Comparison of ENCODE assay signal across 20 cellular contexts in the genomic region with DNA sequence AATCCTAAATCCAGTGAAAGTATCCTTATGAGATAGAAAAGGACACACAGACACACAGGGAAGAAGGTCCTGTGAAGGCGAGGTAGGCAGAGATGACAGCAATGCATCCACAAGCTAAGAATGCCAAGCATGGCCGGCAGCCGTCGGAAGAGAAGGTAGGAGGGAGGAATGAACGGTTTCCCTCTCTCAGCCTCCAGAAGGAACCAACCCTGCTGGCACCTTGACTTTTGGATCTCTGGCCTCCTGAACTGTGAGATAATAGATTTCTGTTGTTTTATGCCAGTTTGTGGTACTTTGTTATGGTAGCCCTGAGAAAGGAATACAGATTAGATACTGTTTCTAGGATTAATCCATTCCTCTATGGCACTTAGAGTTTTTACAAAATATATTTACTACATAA.
DNase-seq lines count a peak whose midpoint lies in the region; ATAC-seq and TF ChIP-seq lines count a peak whose summit lies in the region.
"Had no signal": no experiment of that assay in that cellular context is flagged by ENCODE, and none has a peak within 500 bp of the region (broad histone marks: within the 10 kb centered on the region; RNA-seq: fewer than 3 reads in every experiment).

No MANE protein-coding gene starts in this region.

- H3K27me3 Mint-ChIP-seq in stimulated activated memory B cell treated with anti-CD40 and anti-IgM and Interleukin-4, amounts not matched to agents 10 μg/mL and 1 μg/mL and 100 μg/mL, for 72 hours = peaks cover 13% of the 10 kb centered on the region

- TF ChIP-seq POLR2A in Peyer's patch (IDR thresholded peaks at IDR 0.05) = no peak
- TF ChIP-seq POLR2A in breast epithelium (IDR thresholded peaks at IDR 0.05) = no peak
- TF ChIP-seq POLR2A in suprapubic skin (IDR thresholded peaks at IDR 0.05) = no peak
- TF ChIP-seq POLR2A in esophagus squamous epithelium (IDR thresholded peaks at IDR 0.05) = no peak
- no peak for TF ChIP-seq POLR2A in thyroid gland (IDR thresholded peaks at IDR 0.05)

- 85% methylated on average over 5 of the region's 5 CpGs for WGBS in suprapubic skin
- 95 to 98% methylated on average over 5 of the region's 5 CpGs for WGBS in esophagus squamous epithelium, 2 donors
- WGBS in thyroid gland, 2 donors = 98 to 99% methylated on average over 5 of the region's 5 CpGs

- intact Hi-C loops in breast epithelium (cut with DNase I; ENCODE audit: low total_unique reads) = no loop called here
- intact Hi-C loops in esophagus squamous epithelium (cut with DNase I) = no loop called here
- intact Hi-C loops in thyroid gland (cut with DNase I) = no loop called here

- H3K9me3 ChIP-seq in Peyer's patch (no peaks in the 10 kb centered on the region), breast epithelium (no peaks in the 10 kb centered on the region), suprapubic skin (no peaks in the 10 kb centered on the region), esophagus squamous epithelium (no peaks in the 10 kb centered on the region), thyroid gland (no peaks in the 10 kb centered on the region)
- H3K9me3 ChIP-seq: SK-N-SH had no signal

- ATAC-seq in stimulated activated memory B cell treated with anti-CD40 and anti-IgM and Interleukin-4, amounts not matched to agents 10 μg/mL and 1 μg/mL and 100 μg/mL, for 72 hours = no peak
- ATAC-seq: CD8-positive, alpha-beta T cell had no signal

- H3K27me3 ChIP-seq in Peyer's patch (no peaks in the 10 kb centered on the region), breast epithelium (no peaks in the 10 kb centered on the region), suprapubic skin (no peaks in the 10 kb centered on the region), esophagus squamous epithelium (no peaks in the 10 kb centered on the region), thyroid gland (no peaks in the 10 kb centered on the region)

- no peaks in the 10 kb centered on the region for H3K36me3 ChIP-seq in Peyer's patch
- no peaks in the 10 kb centered on the region for H3K36me3 ChIP-seq in breast epithelium
- H3K36me3 ChIP-seq in suprapubic skin = no peaks in the 10 kb centered on the region
- no peaks in the 10 kb centered on the region for H3K36me3 ChIP-seq in esophagus squamous epithelium
- no peaks in the 10 kb centered on the region for H3K36me3 ChIP-seq in thyroid gland

- no peak for DNase-seq in Peyer's patch
- DNase-seq in breast epithelium (ENCODE audit: low spot score in 2 of 2) = no peak
- peak; percentile 35 for DNase-seq in islet precursor cell
- DNase-seq in suprapubic skin (ENCODE audit: low spot score in 2 of 2) = no peak
- no peak for DNase-seq in esophagus squamous epithelium (lab: John Stamatoyannopoulos, UW)
- no peak for DNase-seq in thyroid gland
- DNase-seq: AML-193; C1 segment of cervical spinal cord; CD8-positive, alpha-beta T cell; GDM1; GOT3; HCEC 1CT; NCI-H1694; NCI-H2081; NCI-H2171; NCI-H524 treated with DMSO at 0.1 percent for 48 hours; OCI-M1; SHP77 treated with DMSO at 0.1 percent for 48 hours; SK-N-SH had no signal

- no peak overlapping the region for H3K27ac Mint-ChIP-seq in stimulated activated memory B cell treated with anti-CD40 and anti-IgM and Interleukin-4, amounts not matched to agents 10 μg/mL and 1 μg/mL and 100 μg/mL, for 72 hours
- H3K27ac Mint-ChIP-seq: CD8-positive, alpha-beta T cell had no signal

- H3K4me3 ChIP-seq in Peyer's patch (no peak overlapping the region), breast epithelium (no peak overlapping the region), suprapubic skin (no peak overlapping the region), esophagus squamous epithelium (no peak overlapping the region), thyroid gland (replicated peaks in 1 of 3) (no peak overlapping the region)

- no peaks in the 10 kb centered on the region for H3K4me1 Mint-ChIP-seq in stimulated activated memory B cell treated with anti-CD40 and anti-IgM and Interleukin-4, amounts not matched to agents 10 μg/mL and 1 μg/mL and 100 μg/mL, for 72 hours

- TF ChIP-seq CTCF in Peyer's patch (IDR thresholded peaks at IDR 0.05) = no peak
- TF ChIP-seq CTCF in breast epithelium (IDR thresholded peaks at IDR 0.05) = no peak
- no peak for TF ChIP-seq CTCF in suprapubic skin (IDR thresholded peaks at IDR 0.05)
- no peak for TF ChIP-seq CTCF in esophagus squamous epithelium (IDR thresholded peaks at IDR 0.05)
- TF ChIP-seq CTCF in thyroid gland (IDR thresholded peaks at IDR 0.05) = no peak

- peaks cover 0 to 42% (median 2%) of the 10 kb centered on the region in 4 donors for H3K4me1 ChIP-seq in Peyer's patch
- H3K4me1 ChIP-seq in breast epithelium = peaks cover 3 to 8% of the 10 kb centered on the region in 2 donors
- H3K4me1 ChIP-seq in suprapubic skin = peaks cover 55% of the 10 kb centered on the region
- peaks cover 3 to 53% (median 18%) of the 10 kb centered on the region in 3 donors for H3K4me1 ChIP-seq in esophagus squamous epithelium
- no peaks in the 10 kb centered on the region for H3K4me1 ChIP-seq in thyroid gland

- no peak for TF ChIP-seq EP300 in suprapubic skin (IDR thresholded peaks at IDR 0.05)

- H3K27ac ChIP-seq in Peyer's patch = peak overlapping the region in 3 of 4 donors; percentile 44 to 95 (median 84)
- H3K27ac ChIP-seq in breast epithelium = peak overlapping the region; percentile 36 to 62
- H3K27ac ChIP-seq in suprapubic skin = peak overlapping the region; percentile 78
- no peak overlapping the region for H3K27ac ChIP-seq in esophagus squamous epithelium
- no peak overlapping the region for H3K27ac ChIP-seq in thyroid gland

- H3K4me3 Mint-ChIP-seq in stimulated activated memory B cell treated with anti-CD40 and anti-IgM and Interleukin-4, amounts not matched to agents 10 μg/mL and 1 μg/mL and 100 μg/mL, for 72 hours = no peak overlapping the region
- H3K4me3 Mint-ChIP-seq: CD8-positive, alpha-beta T cell had no signal

- no peaks in the 10 kb centered on the region for H3K36me3 Mint-ChIP-seq in stimulated activated memory B cell treated with anti-CD40 and anti-IgM and Interleukin-4, amounts not matched to agents 10 μg/mL and 1 μg/mL and 100 μg/mL, for 72 hours
- H3K36me3 Mint-ChIP-seq: CD8-positive, alpha-beta T cell had no signal

- no peaks in the 10 kb centered on the region for H3K9me3 Mint-ChIP-seq in stimulated activated memory B cell treated with anti-CD40 and anti-IgM and Interleukin-4, amounts not matched to agents 10 μg/mL and 1 μg/mL and 100 μg/mL, for 72 hours
- H3K9me3 Mint-ChIP-seq: CD8-positive, alpha-beta T cell had no signal

Comparison
In these comparisons a context has a peak if more than half of its experiments do, and no peak if none do; other contexts are left out.
1. H3K27ac ChIP-seq: peak in Peyer's patch (3 of 4), breast epithelium (2 of 2) and suprapubic skin (single experiment); none in esophagus squamous epithelium (0 of 4) and thyroid gland (0 of 3).